Comparison of ENCODE assay signal across 1 cellular context in genomic region chr3:69392415-69392814, GRCh38.
TF ChIP-seq lines count a peak whose summit lies in the region.

No MANE protein-coding gene starts in this region.

TF ChIP-seq in H1, 55 proteins besides CTCF, POLR2A, EP300 and RAD21:
- TF ChIP-seq SP1 (IDR thresholded peaks at IDR 0.05; ENCODE audit: low read depth, low read length) (no peak), RFX5 (IDR thresholded peaks at IDR 0.05; ENCODE audit: borderline replicate concordance, low read depth, low read length) (no peak), JUND (IDR thresholded peaks at IDR 0.05; ENCODE audit: low read length) (no peak), CREB1 (IDR thresholded peaks at IDR 0.05) (no peak), TCF12 (IDR thresholded peaks at IDR 0.05; ENCODE audit: low read depth, low read length) (no peak), TAF7 (optimal IDR thresholded peaks at IDR 0.05; ENCODE audit: borderline replicate concordance, low read depth, low read length) (no peak), YY1 (IDR thresholded peaks at IDR 0.05; ENCODE audit: low read depth, low read length) (no peak), JUN (IDR thresholded peaks at IDR 0.05; ENCODE audit: low read depth, low read length) (no peak), GTF2F1 (IDR thresholded peaks at IDR 0.05; ENCODE audit: borderline replicate concordance, low read depth, low read length) (no peak), TAF1 (IDR thresholded peaks at IDR 0.05; ENCODE audit: low read depth, low read length) (no peak), CTBP2 (IDR thresholded peaks at IDR 0.05; ENCODE audit: borderline replicate concordance, insufficient read depth, insufficient read length, low read length) (no peak), SP4 (IDR thresholded peaks at IDR 0.05; ENCODE audit: low read length) (no peak), TEAD4 (IDR thresholded peaks at IDR 0.05; ENCODE audit: low read depth, low read length) (no peak), KDM4A (IDR thresholded peaks at IDR 0.05; ENCODE audit: low read depth, low read length, severe bottlenecking) (no peak), KDM5A (IDR thresholded peaks at IDR 0.05; ENCODE audit: low read length) (no peak), KDM1A (IDR thresholded peaks at IDR 0.05; ENCODE audit: borderline replicate concordance, low read length) (no peak), CBX5 (IDR thresholded peaks at IDR 0.05; ENCODE audit: low read depth, low read length) (no peak), ATF2 (IDR thresholded peaks at IDR 0.05; ENCODE audit: low read length) (no peak), TBP (IDR thresholded peaks at IDR 0.05; ENCODE audit: low read depth, low read length) (no peak)
- TF ChIP-seq, protein P1, sequence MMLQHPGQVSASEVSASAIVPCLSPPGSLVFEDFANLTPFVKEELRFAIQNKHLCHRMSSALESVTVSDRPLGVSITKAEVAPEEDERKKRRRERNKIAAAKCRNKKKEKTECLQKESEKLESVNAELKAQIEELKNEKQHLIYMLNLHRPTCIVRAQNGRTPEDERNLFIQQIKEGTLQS (IDR thresholded peaks at IDR 0.05; ENCODE audit: insufficient read depth, low read depth, low read length) = no peak
